ENCODE assay signal across 15 cellular contexts in genomic region chr1:243712242-243712641, GRCh38.
DNase-seq lines count a peak whose midpoint lies in the region; ATAC-seq, FAIRE-seq and TF ChIP-seq lines count a peak whose summit lies in the region.
"Had no signal": no experiment of that assay in that cellular context is flagged by ENCODE, and none has a peak within 500 bp of the region (broad histone marks: within the 10 kb centered on the region; RNA-seq: fewer than 3 reads in every experiment).

No MANE protein-coding gene starts in this region.

- H3K9me2 ChIP-seq in neural cell (ENCODE audit: insufficient read depth, low read length) = no peaks in the 10 kb centered on the region

- H3K36me3 ChIP-seq in neural cell (ENCODE audit: insufficient read depth, low read length) (no peaks in the 10 kb centered on the region), body of pancreas (replicated peaks in 1 of 2; ENCODE audit: insufficient read depth in 1 of 2, low read depth in 2 of 2) (no peaks in the 10 kb centered on the region), small intestine (ENCODE audit: control insufficient read depth in 2 of 2, insufficient read depth in 2 of 2, low read length in 2 of 2) (no peaks in the 10 kb centered on the region)

- no peak for TF ChIP-seq POLR2A in body of pancreas (IDR thresholded peaks at IDR 0.05)

- TF ChIP-seq EP300 in neural cell (conservative IDR thresholded peaks at IDR 0.05; ENCODE audit: poor library complexity, severe bottlenecking) = no peak

- no peak for FAIRE-seq in small intestine (lab: Jason Lieb, UNC)
- FAIRE-seq: RCC 7860 had no signal

- H3K27ac ChIP-seq in layer of hippocampus (ENCODE audit: low read depth, low read length) = peak overlapping the region; percentile 21
- H3K27ac ChIP-seq in neural cell (ENCODE audit: low read length) = peak overlapping the region; percentile 82
- H3K27ac ChIP-seq in body of pancreas = no peak overlapping the region
- no peak overlapping the region for H3K27ac ChIP-seq in small intestine (ENCODE audit: low read depth in 1 of 2, low read length in 1 of 2)

- H3K9me3 ChIP-seq in neural cell (ENCODE audit: low read length) (no peaks in the 10 kb centered on the region), body of pancreas (no peaks in the 10 kb centered on the region), small intestine (ENCODE audit: control insufficient read depth, low read depth) (no peaks in the 10 kb centered on the region)

- H3K27me3 ChIP-seq in layer of hippocampus (ENCODE audit: control insufficient read depth, insufficient read depth, low read length) = no peaks in the 10 kb centered on the region
- no peaks in the 10 kb centered on the region for H3K27me3 ChIP-seq in neural cell (ENCODE audit: insufficient read depth, low read depth, low read length)
- H3K27me3 ChIP-seq in body of pancreas = no peaks in the 10 kb centered on the region
- H3K27me3 ChIP-seq in small intestine (ENCODE audit: control insufficient read depth in 2 of 2, insufficient read depth in 2 of 2, low read length in 2 of 2) = no peaks in the 10 kb centered on the region

- no peak for ATAC-seq in body of pancreas
- ATAC-seq: Right ventricle myocardium inferior had no signal

- no peak for TF ChIP-seq RAD21 in neural cell (conservative IDR thresholded peaks at IDR 0.05)

- H3K4me3 ChIP-seq in neural cell (ENCODE audit: low read length) (peak overlapping the region; percentile 63), body of pancreas (no peak overlapping the region), small intestine (ENCODE audit: low read depth in 1 of 2, low read length in 2 of 2) (no peak overlapping the region)

- no peaks in the 10 kb centered on the region for H4K20me1 ChIP-seq in neural cell (ENCODE audit: insufficient read depth)

- WGBS in body of pancreas, 2 donors = 80 to 87% methylated on average over 5 of the region's 5 CpGs
- WGBS in small intestine, 3 donors = 81 to 87% (median 85%) methylated on average over 5 of the region's 5 CpGs

- H3K4me1 ChIP-seq in body of pancreas (no peaks in the 10 kb centered on the region), small intestine (ENCODE audit: control insufficient read depth in 2 of 2, insufficient read depth in 1 of 2, low read depth in 1 of 2, low read length in 1 of 2) (no peaks in the 10 kb centered on the region)

- DNase-seq in NCI-H1694 (lab: John Stamatoyannopoulos, UW) = peak; percentile 99
- DNase-seq in NCI-H1694 treated with DMSO at 0.1 percent for 48 hours (lab: John Stamatoyannopoulos, UW) = no peak
- DNase-seq in NCI-H69 (lab: John Stamatoyannopoulos, UW) = peak; percentile 55
- DNase-seq in body of pancreas = no peak
- no peak for DNase-seq in small intestine
- no peak for DNase-seq in dermis blood vessel endothelial cell
- DNase-seq: H7; HFFc6; NCI-H1436 treated with DMSO at 0.1 percent for 48 hours; NCI-H2081 treated with DMSO at 0.1 percent for 48 hours; NK-92 treated with Interleukin-12 subunit alpha and Interleukin-12 subunit beta, amount 100 ng/mL, for 24 hours had no signal

- intact Hi-C loops in body of pancreas (cut with DNase I) = no loop called here

- peaks cover 10% of the 10 kb centered on the region for H3F3A ChIP-seq in neural cell (ENCODE audit: insufficient read depth, low read length, poor library complexity, severe bottlenecking)

- H2AFZ ChIP-seq in neural cell (ENCODE audit: low read depth, low read length) = no peak overlapping the region

- TF ChIP-seq CTCF in neural cell (IDR thresholded peaks at IDR 0.05; ENCODE audit: poor library complexity, severe bottlenecking) = no peak
- TF ChIP-seq CTCF in body of pancreas (IDR thresholded peaks at IDR 0.05) = no peak

- peaks cover 33% of the 10 kb centered on the region for H3K79me2 ChIP-seq in neural cell (replicated peaks; ENCODE audit: insufficient read depth, low read length)

- no peak overlapping the region for H3K9ac ChIP-seq in neural cell (ENCODE audit: low read length)

- H3K4me2 ChIP-seq in neural cell (ENCODE audit: low read length) = peak overlapping the region; percentile 84

TF ChIP-seq in neural cell, 6 proteins besides CTCF, POLR2A, EP300 and RAD21:
- TF ChIP-seq MXI1 (conservative IDR thresholded peaks at IDR 0.05; ENCODE audit: poor library complexity, severe bottlenecking) (no peak), SMC3 (conservative IDR thresholded peaks at IDR 0.05; ENCODE audit: poor library complexity) (no peak), EZH2 (IDR thresholded peaks at IDR 0.05; ENCODE audit: borderline replicate concordance, insufficient read depth, low read length, poor library complexity, severe bottlenecking) (no peak)
TF ChIP-seq in neural cell: peak in this region for 0.

Comparison
In these comparisons a context has a peak if more than half of its experiments do, and no peak if none do; other contexts are left out.
1. DNase-seq: peak in NCI-H1694 (single experiment) and NCI-H69 (single experiment); none in NCI-H1694 treated with DMSO at 0.1 percent for 48 hours (single experiment), body of pancreas (0 of 4), small intestine (single experiment) and dermis blood vessel endothelial cell (single experiment).
2. H3K27ac ChIP-seq: peak in layer of hippocampus (single experiment) and neural cell (single experiment); none in body of pancreas (0 of 4) and small intestine (0 of 2).